In the genomic region with DNA sequence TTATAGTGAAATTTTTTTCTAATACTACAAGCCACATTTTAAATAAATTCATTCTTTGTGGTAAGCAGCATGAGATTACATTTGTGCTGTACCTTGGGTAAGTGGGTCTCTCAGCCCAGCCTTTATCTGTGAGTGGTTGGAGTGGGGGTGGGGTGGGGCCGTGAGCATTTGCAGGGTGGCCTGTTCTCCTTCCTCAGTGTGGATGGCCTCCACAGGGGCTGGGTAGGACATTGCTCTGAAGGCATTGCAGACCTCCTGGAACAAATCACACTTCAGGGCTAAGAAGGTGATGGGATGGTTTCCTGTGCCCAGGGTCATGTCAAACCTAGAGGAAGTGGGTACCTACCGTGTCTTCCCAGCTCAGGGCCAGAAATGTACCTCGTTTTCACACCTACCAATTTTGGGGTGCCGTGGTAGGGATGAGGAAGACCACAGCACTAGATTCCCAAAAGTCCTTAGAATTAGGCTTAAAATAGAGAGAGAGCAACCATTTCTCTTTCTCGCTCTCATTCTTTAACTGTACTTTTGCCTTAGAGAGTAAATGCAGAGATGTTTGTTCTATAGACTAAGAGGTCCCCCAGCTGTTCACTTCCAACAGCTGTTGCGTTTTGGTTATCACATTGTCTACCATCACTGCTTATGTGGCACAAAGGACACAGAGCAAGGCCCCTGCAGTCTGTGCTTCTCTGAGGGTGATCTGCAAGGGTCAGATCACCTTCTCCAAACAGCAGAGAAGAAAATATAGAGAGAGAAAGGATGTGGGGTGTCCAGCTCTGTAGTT, we compare ENCODE assay signal across 28 cellular contexts.
DNase-seq lines count a peak whose midpoint lies in the region; ATAC-seq and TF ChIP-seq lines count a peak whose summit lies in the region.
"Had no signal": no experiment of that assay in that cellular context is flagged by ENCODE, and none has a peak within 500 bp of the region (broad histone marks: within the 10 kb centered on the region; RNA-seq: fewer than 3 reads in every experiment).

No MANE protein-coding gene starts in this region.

- no peaks in the 10 kb centered on the region for H3K9me3 Mint-ChIP-seq in nephron
- H3K9me3 Mint-ChIP-seq: activated T-helper 17 cell treated with anti-CD3 and anti-CD28 coated beads, Interleukin-2, amount 50 U/mL, for 72 hours; central memory CD8-positive, alpha-beta T cell; stimulated activated naive CD8-positive, alpha-beta T cell treated with anti-CD3 and anti-CD28 coated beads, Interleukin-15, Interleukin-2, amounts not matched to agents 100 ng/mL and 50 ng/mL, for 24 hours had no signal

- dilution Hi-C loops in mammary epithelial cell (cut with HindIII; ENCODE audit: low sequenced_read_pairs): no loop called here

- ATAC-seq in left cardiac atrium: no peak
- ATAC-seq: activated T-helper 17 cell treated with anti-CD3 and anti-CD28 coated beads, Interleukin-2, amount 50 U/mL, for 72 hours; HCT116; mucosa of descending colon had no signal

- no peaks in the 10 kb centered on the region for H4K20me1 ChIP-seq in mammary epithelial cell (ENCODE audit: insufficient read depth, low read length)

- no peak overlapping the region for H2AFZ ChIP-seq in mammary epithelial cell (ENCODE audit: low read depth, low read length)

- H3K36me3 ChIP-seq in cardiac muscle cell (no peaks in the 10 kb centered on the region), mammary epithelial cell (ENCODE audit: insufficient read depth, low read length) (no peaks in the 10 kb centered on the region)
- H3K36me3 ChIP-seq: ascending aorta had no signal

- H3K79me2 ChIP-seq in mammary epithelial cell (ENCODE audit: insufficient read depth, low read length): no peaks in the 10 kb centered on the region

- H3K9ac ChIP-seq in mammary epithelial cell (ENCODE audit: insufficient read depth, low read length): no peak overlapping the region

- DNase-seq in cardiac muscle cell (ENCODE audit: low read depth in 1 of 2, low spot score in 1 of 2) (peak; percentile 16 to 66), left cardiac atrium (no peak), fibroblast of villous mesenchyme (ENCODE audit: low read depth) (peak; percentile 20), G401 (ENCODE audit: low spot score) (no peak), foreskin melanocyte (no peak), mammary epithelial cell (no peak)
- no peak for DNase-seq in activated effector memory CD4-positive, alpha-beta T cell treated with Interleukin-2 at 50 U/mL for 16 hours
- DNase-seq: activated CD4-positive, alpha-beta T cell treated with anti-CD3 and anti-CD28 coated beads, Interleukin-2, amount 50 U/mL, for 1 hour; COR-L47; DMS79; dorsolateral prefrontal cortex; heart right ventricle; left ventricle myocardium superior; mucosa of descending colon; NCI-H1417; NCI-H2081 treated with DMSO at 0.1 percent for 48 hours; NCI-H774; OCI-M1; T-helper 9 cell; transverse colon; WERI-Rb-1 had no signal

- 81% methylated on average over 5 of the region's 6 CpGs for WGBS in mammary epithelial cell (ENCODE audit: low coverage, missing lambda C conversion rate)

- no peak overlapping the region for H3K27ac ChIP-seq in cardiac muscle cell
- no peak overlapping the region for H3K27ac ChIP-seq in mammary epithelial cell (ENCODE audit: insufficient read depth, low read depth, low read length)
- H3K27ac ChIP-seq: ascending aorta, heart right ventricle, WERI-Rb-1 had no signal

- no peaks in the 10 kb centered on the region for H3K27me3 Mint-ChIP-seq in nephron (ENCODE audit: low read depth)
- H3K27me3 Mint-ChIP-seq: activated naive CD8-positive, alpha-beta T cell had no signal

- peak overlapping the region; percentile 33 to 91 (median 78) for H3K27ac Mint-ChIP-seq in nephron
- H3K27ac Mint-ChIP-seq: activated naive CD8-positive, alpha-beta T cell; activated T-helper 17 cell treated with anti-CD3 and anti-CD28 coated beads, Interleukin-2, amount 50 U/mL, for 72 hours; stimulated activated naive CD8-positive, alpha-beta T cell treated with anti-CD3 and anti-CD28 coated beads, Interleukin-15, Interleukin-2, amounts not matched to agents 100 ng/mL and 50 ng/mL, for 24 hours had no signal

- H3K4me3 Mint-ChIP-seq in nephron: no peak overlapping the region
- H3K4me3 Mint-ChIP-seq: activated naive CD8-positive, alpha-beta T cell; activated T-helper 17 cell treated with anti-CD3 and anti-CD28 coated beads, Interleukin-2, amount 50 U/mL, for 72 hours; central memory CD8-positive, alpha-beta T cell; stimulated activated naive CD8-positive, alpha-beta T cell treated with anti-CD3 and anti-CD28 coated beads, Interleukin-15, Interleukin-2, amounts not matched to agents 100 ng/mL and 50 ng/mL, for 24 hours had no signal

- H3K4me3 ChIP-seq in cardiac muscle cell: no peak overlapping the region
- no peak overlapping the region for H3K4me3 ChIP-seq in fibroblast of villous mesenchyme (ENCODE audit: low read depth, low read length)
- no peak overlapping the region for H3K4me3 ChIP-seq in mammary epithelial cell (replicated peaks in 1 of 3; ENCODE audit: insufficient read depth in 1 of 3, low read depth in 2 of 3, low read length in 3 of 3)
- H3K4me3 ChIP-seq: ascending aorta, dorsolateral prefrontal cortex, heart right ventricle, mucosa of descending colon, transverse colon had no signal

- no peaks in the 10 kb centered on the region for H3K27me3 ChIP-seq in cardiac muscle cell
- no peaks in the 10 kb centered on the region for H3K27me3 ChIP-seq in mammary epithelial cell (ENCODE audit: insufficient read depth, low read length)
- H3K27me3 ChIP-seq: ascending aorta, heart right ventricle, transverse colon had no signal

- TF ChIP-seq CTCF in cardiac muscle cell (IDR thresholded peaks at IDR 0.05; ENCODE audit: low read depth, low read length) (no peak), fibroblast of villous mesenchyme (IDR thresholded peaks at IDR 0.05; ENCODE audit: insufficient read depth, low read depth, low read length) (peak; percentile 20), nephron (IDR thresholded peaks at IDR 0.05; ENCODE audit: unreplicated experiment in 3 of 3) (no peak), mammary epithelial cell (conservative IDR thresholded peaks at IDR 0.05 in 1 of 2, IDR thresholded peaks at IDR 0.05 in 1 of 2; ENCODE audit: extremely low read depth in 1 of 2, insufficient read depth in 1 of 2, low read depth in 1 of 2, low read length in 2 of 2) (no peak)

- no peak overlapping the region for H3K4me2 ChIP-seq in mammary epithelial cell (ENCODE audit: insufficient read depth, low read depth, low read length)

- in situ Hi-C loops in G401 (cut with HindIII; ENCODE audit: low sequenced_read_pairs) (no loop called here), mammary epithelial cell (cut with MboI; ENCODE audit: low sequenced_read_pairs in 2 of 2) (no loop called here)

- H3K4me1 Mint-ChIP-seq in nephron: peaks cover 55% of the 10 kb centered on the region
- H3K4me1 Mint-ChIP-seq: activated T-helper 17 cell treated with anti-CD3 and anti-CD28 coated beads, Interleukin-2, amount 50 U/mL, for 72 hours; central memory CD8-positive, alpha-beta T cell had no signal

- CTCF ChIA-PET in mammary epithelial cell (lab: Charles Lee; ENCODE audit: low non-redundant PET): no interaction called here

- H3K4me1 ChIP-seq in cardiac muscle cell (ENCODE audit: low read depth) (peaks cover 18% of the 10 kb centered on the region), mammary epithelial cell (ENCODE audit: insufficient read depth, low read length) (no peaks in the 10 kb centered on the region)
- H3K4me1 ChIP-seq: ascending aorta had no signal

- no TSS peak for BruUV-seq in mammary epithelial cell (replicated peaks; lab: Mats Ljungman, UMichigan)

- H3K9me3 ChIP-seq in cardiac muscle cell (ENCODE audit: low read depth) (no peaks in the 10 kb centered on the region), mammary epithelial cell (replicated peaks; ENCODE audit: insufficient read depth, low read length) (no peaks in the 10 kb centered on the region)
- H3K9me3 ChIP-seq: ascending aorta, heart right ventricle, mucosa of descending colon, transverse colon had no signal

- peaks cover 64% of the 10 kb centered on the region for H3K36me3 Mint-ChIP-seq in nephron (ENCODE audit: low read depth)
- H3K36me3 Mint-ChIP-seq: activated naive CD8-positive, alpha-beta T cell had no signal

- intact Hi-C loops in left cardiac atrium (cut with DNase I) (loop anchor here (5.0 kb wide), 2 partner anchors 145 to 305 kb away; a partner anchor contains a TSS), mammary epithelial cell (cut with micrococcal nuclease) (no loop called here)

Comparison
In these comparisons a context has a peak if more than half of its experiments do, and no peak if none do; other contexts are left out.
1. DNase-seq: peak in cardiac muscle cell (2 of 2) and fibroblast of villous mesenchyme (single experiment); none in left cardiac atrium (single experiment), G401 (single experiment), activated effector memory CD4-positive, alpha-beta T cell treated with Interleukin-2 at 50 U/mL for 16 hours (single experiment), foreskin melanocyte (single experiment) and mammary epithelial cell (single experiment).